Comparison of ENCODE assay signal across 16 cellular contexts in the genomic region with DNA sequence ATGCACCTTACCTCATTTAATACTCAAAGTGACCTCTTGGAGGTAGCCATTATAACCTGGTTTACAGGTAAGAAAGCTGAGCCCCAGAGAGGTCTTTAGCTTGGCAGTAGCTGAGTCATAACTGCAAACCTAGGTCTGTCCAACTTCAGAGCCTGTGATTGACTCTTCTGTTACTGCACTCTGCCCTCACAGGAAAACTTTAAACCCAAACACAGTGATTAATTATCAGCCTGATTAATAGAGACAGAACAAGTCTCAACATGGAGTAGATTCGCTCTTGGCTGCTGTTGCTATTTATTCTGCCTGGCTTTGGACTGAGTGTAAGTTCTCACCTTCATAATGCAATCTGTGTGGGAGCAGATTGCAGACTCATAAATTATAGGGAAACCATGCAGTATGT. TPM values are rescaled to one million over a fixed set of nuclear protein-coding genes. Genes with fewer than 3 reads are reported as not detected.
A peak's percentile ranks its signal among the peaks of the same experiment; 100 is the strongest.
DNase-seq lines count a peak whose midpoint lies in the region; ATAC-seq and TF ChIP-seq lines count a peak whose summit lies in the region.
"Had no signal": no experiment of that assay in that cellular context is flagged by ENCODE, and none has a peak within 500 bp of the region (broad histone marks: within the 10 kb centered on the region; RNA-seq: fewer than 3 reads in every experiment).

No MANE protein-coding gene starts in this region.

- intact Hi-C loops in left colon (cut with DNase I, micrococcal nuclease) = no loop called here
- intact Hi-C loops in adrenal gland (cut with DNase I) = no loop called here

- ATAC-seq in HG03442 (IDR thresholded peaks at IDR 0.05; ENCODE audit: unreplicated experiment) (peak; percentile 45), left colon (peak; percentile 58)
- ATAC-seq: Panc1, T-helper 17 cell had no signal

- DNase-seq in DMS 273 treated with DMSO at 0.1 percent for 48 hours (lab: John Stamatoyannopoulos, UW) (peak; percentile 59), SW480 (ENCODE audit: low spot score) (peak; percentile 37), left colon (peak in 1 of 2 donors; percentile 45), adrenal gland (no peak), SIG-M5 (lab: John Stamatoyannopoulos, UW) (no peak), NCI-H82 treated with DMSO at 0.1 percent for 48 hours (lab: John Stamatoyannopoulos, UW; ENCODE audit: unreplicated experiment) (no peak), NAMALWA (ENCODE audit: low spot score) (no peak)
- DNase-seq: ACHN, activated T-cell treated with anti-CD3 and anti-CD28 coated beads for 4 hours, COR-L47, retina, T-helper 17 cell had no signal

- H3K4me1 ChIP-seq in adrenal gland (replicated peaks in 1 of 2) = no peaks in the 10 kb centered on the region

- no peak overlapping the region for H3K4me3 ChIP-seq in adrenal gland

- no peak for TF ChIP-seq CTCF in adrenal gland (IDR thresholded peaks at IDR 0.05)

- H3K36me3 ChIP-seq in adrenal gland (replicated peaks in 1 of 2) = no peaks in the 10 kb centered on the region

- no peak for TF ChIP-seq POLR2A in adrenal gland (IDR thresholded peaks at IDR 0.05)

- 10 to 68% (median 27%) methylated on average over 1 of the region's 1 CpG for WGBS in adrenal gland, 4 donors

- H3K9me3 ChIP-seq in adrenal gland (replicated peaks in 1 of 3) = no peaks in the 10 kb centered on the region

- no peak overlapping the region for H3K27ac ChIP-seq in adrenal gland

- no peaks in the 10 kb centered on the region for H3K27me3 ChIP-seq in adrenal gland

RNA-seq across cellular contexts. Expression of gene TXN, which starts 27.4 kb away (rescaled TPM):
- total RNA-seq in left colon (100 to 1,000 TPM; 373 to 609 TPM), adrenal gland (100 to 1,000 TPM in 5 of 8 donors, 10 to 100 TPM in 3; 60.3 to 132 (median 108) TPM)
- polyA plus RNA-seq in adrenal gland = 100 to 1,000 TPM; 146 to 331 (median 224) TPM

RNA-seq across cellular contexts. Expression of gene TXNDC8, which starts 53.9 kb away (rescaled TPM):
- total RNA-seq in left colon (not detected), adrenal gland (not detected)
- not detected for polyA plus RNA-seq in adrenal gland
- total RNA-seq: T-helper 17 cell, urinary bladder had no signal
- polyA plus RNA-seq: adipose tissue, urinary bladder had no signal

Comparison
In these comparisons a context has a peak if more than half of its experiments do, and no peak if none do; other contexts are left out.
1. DNase-seq: peak in DMS 273 treated with DMSO at 0.1 percent for 48 hours (single experiment) and SW480 (single experiment); none in adrenal gland (0 of 7), SIG-M5 (single experiment), NCI-H82 treated with DMSO at 0.1 percent for 48 hours (single experiment) and NAMALWA (single experiment).